ENCODE assay signal across 1 cellular context in the genomic region with DNA sequence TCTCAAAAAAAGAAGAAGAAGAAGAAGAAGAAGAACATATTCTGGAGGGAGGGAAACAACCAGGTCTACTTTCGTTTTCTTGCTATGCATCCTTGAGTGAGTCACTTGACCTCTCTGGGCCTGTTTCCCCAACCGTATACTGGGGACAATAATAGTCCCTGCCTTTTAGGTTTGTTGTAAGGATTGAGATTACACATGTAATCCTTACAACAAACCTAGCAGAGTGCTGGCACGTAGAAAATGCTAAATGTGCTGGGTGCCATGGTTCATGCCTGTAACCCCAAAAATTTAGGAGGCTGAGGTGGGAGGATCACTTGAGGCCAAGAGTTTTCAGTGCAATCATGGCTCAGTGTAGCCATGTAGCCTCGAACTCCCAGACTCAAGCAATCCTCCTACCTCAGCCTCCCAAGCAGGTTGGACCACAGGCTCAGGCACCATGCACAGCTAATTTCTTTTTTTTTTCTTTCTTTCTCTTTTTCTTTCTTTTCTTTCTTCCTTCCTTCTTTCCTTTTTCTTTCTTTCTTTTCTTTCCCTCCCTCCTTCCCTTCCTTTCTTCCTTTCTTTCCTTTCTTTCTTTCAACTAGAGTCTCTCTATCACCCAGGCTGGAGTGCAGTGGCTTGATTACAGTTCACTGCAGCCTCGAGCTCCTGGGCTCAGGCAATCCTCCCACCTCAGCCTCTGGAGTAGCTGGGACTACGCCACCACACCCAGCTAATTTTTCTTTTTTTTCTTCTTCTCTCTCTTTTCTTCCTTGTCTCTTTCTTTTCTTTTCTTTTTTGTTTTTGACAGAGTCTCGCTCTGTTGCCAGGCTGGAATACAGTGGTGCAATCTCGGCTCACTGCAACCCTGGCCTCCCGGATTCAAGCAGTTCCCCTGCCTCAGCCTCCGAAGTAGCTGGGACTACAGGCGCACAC.
TF ChIP-seq lines count a peak whose summit lies in the region.

No MANE protein-coding gene starts in this region.

TF ChIP-seq in HEK293, 187 proteins besides CTCF, POLR2A, EP300 and RAD21 (continued from another document):
- TF ChIP-seq, protein P1, sequence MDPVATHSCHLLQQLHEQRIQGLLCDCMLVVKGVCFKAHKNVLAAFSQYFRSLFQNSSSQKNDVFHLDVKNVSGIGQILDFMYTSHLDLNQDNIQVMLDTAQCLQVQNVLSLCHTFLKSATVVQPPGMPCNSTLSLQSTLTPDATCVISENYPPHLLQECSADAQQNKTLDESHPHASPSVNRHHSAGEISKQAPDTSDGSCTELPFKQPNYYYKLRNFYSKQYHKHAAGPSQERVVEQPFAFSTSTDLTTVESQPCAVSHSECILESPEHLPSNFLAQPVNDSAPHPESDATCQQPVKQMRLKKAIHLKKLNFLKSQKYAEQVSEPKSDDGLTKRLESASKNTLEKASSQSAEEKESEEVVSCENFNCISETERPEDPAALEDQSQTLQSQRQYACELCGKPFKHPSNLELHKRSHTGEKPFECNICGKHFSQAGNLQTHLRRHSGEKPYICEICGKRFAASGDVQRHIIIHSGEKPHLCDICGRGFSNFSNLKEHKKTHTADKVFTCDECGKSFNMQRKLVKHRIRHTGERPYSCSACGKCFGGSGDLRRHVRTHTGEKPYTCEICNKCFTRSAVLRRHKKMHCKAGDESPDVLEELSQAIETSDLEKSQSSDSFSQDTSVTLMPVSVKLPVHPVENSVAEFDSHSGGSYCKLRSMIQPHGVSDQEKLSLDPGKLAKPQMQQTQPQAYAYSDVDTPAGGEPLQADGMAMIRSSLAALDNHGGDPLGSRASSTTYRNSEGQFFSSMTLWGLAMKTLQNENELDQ (tag by site-specific recombination; IDR thresholded peaks at IDR 0.05; ENCODE audit: low read depth): no peak
- TF ChIP-seq ZNF768 (tag by site-specific recombination; IDR thresholded peaks at IDR 0.05) (peak; percentile 91; the same call in 1 of the 2 replicates), OSR2 (tag by site-specific recombination; IDR thresholded peaks at IDR 0.05) (peak; percentile 63; the same call in 1 of the 2 replicates), PRDM1 (tag by site-specific recombination; IDR thresholded peaks at IDR 0.05) (peak; percentile 95), ZBTB17 (tag by site-specific recombination; IDR thresholded peaks at IDR 0.05) (peak; percentile 58; the same call in 1 of the 2 replicates), ZNF76 (tag by site-specific recombination; IDR thresholded peaks at IDR 0.05; ENCODE audit: borderline replicate concordance, low read depth) (no peak)
- TF ChIP-seq, protein P2, sequence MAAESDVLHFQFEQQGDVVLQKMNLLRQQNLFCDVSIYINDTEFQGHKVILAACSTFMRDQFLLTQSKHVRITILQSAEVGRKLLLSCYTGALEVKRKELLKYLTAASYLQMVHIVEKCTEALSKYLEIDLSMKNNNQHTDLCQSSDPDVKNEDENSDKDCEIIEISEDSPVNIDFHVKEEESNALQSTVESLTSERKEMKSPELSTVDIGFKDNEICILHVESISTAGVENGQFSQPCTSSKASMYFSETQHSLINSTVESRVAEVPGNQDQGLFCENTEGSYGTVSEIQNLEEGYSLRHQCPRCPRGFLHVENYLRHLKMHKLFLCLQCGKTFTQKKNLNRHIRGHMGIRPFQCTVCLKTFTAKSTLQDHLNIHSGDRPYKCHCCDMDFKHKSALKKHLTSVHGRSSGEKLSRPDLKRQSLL (tag by site-specific recombination; IDR thresholded peaks at IDR 0.05): peak; percentile 75; the same call in 1 of the 2 replicates
